7 cellular contexts compared by ENCODE assay signal in the genomic region with DNA sequence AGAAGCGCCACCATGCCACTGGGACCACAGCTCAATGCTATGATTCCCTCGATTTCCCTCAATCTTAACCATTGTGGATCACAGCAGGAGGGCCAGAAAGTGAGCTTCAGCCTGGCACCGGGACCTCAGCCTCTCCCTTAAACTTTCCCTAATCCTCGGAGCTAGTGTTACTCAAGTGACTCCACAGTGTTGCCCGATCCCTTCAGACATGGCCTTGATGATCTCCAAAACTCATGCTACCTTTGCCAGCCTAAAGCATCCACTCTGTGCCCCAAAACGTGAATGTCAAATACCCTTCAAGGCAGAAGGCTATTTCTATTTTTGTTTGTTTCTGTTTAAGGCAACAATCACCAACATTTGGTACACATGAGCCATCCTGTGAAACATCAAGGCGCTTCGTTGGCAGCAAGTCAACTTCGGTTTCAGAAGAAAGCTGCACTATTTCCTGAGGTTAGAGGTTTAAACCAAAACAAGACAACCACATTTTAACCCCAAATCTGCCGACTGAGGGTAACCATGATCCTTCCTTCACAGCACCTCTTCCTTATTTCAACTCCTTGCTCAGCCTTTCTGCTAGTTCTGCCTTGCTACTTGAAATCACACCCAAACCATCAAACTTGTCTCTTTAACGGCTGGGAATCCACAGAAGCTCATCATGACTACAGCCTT.
A peak's percentile ranks its signal among the peaks of the same experiment; 100 is the strongest.
DNase-seq lines count a peak whose midpoint lies in the region; ATAC-seq lines count a peak whose summit lies in the region.

No MANE protein-coding gene starts in this region.

- peak overlapping the region; percentile 50 for H3K4me3 Mint-ChIP-seq in activated T-cell treated with anti-CD3 and anti-CD28 coated beads, Interleukin-2, amount 50 U/mL, for 24 hours

- DNase-seq in activated T-cell treated with anti-CD3 and anti-CD28 coated beads, Interleukin-2, amount 50 U/mL, for 24 hours: peak; percentile 62
- DNase-seq in pons (ENCODE audit: low spot score) (peak; percentile 81), occipital lobe (lab: John Stamatoyannopoulos, UW) (no peak), HT-29 (ENCODE audit: low spot score) (no peak), cerebellar cortex (ENCODE audit: low spot score) (no peak)

- H3K36me3 Mint-ChIP-seq in activated T-cell treated with anti-CD3 and anti-CD28 coated beads, Interleukin-2, amount 50 U/mL, for 24 hours (ENCODE audit: low read depth): peaks cover 100% of the 10 kb centered on the region

- peak; percentile 88 for ATAC-seq in GM21381 (IDR thresholded peaks at IDR 0.05; ENCODE audit: unreplicated experiment)
- peak; percentile 64 for ATAC-seq in HG03565 (IDR thresholded peaks at IDR 0.05; ENCODE audit: unreplicated experiment)

- no peaks in the 10 kb centered on the region for H3K27me3 Mint-ChIP-seq in activated T-cell treated with anti-CD3 and anti-CD28 coated beads, Interleukin-2, amount 50 U/mL, for 24 hours

- peaks cover 64% of the 10 kb centered on the region for H3K4me1 Mint-ChIP-seq in activated T-cell treated with anti-CD3 and anti-CD28 coated beads, Interleukin-2, amount 50 U/mL, for 24 hours (ENCODE audit: low read depth)

- H3K27ac Mint-ChIP-seq in activated T-cell treated with anti-CD3 and anti-CD28 coated beads, Interleukin-2, amount 50 U/mL, for 24 hours: peak overlapping the region; percentile 78

- peaks cover 2% of the 10 kb centered on the region for H3K9me3 Mint-ChIP-seq in activated T-cell treated with anti-CD3 and anti-CD28 coated beads, Interleukin-2, amount 50 U/mL, for 24 hours

Comparison
In these comparisons a context has a peak if more than half of its experiments do, and no peak if none do; other contexts are left out.
1. DNase-seq: peak in activated T-cell treated with anti-CD3 and anti-CD28 coated beads, Interleukin-2, amount 50 U/mL, for 24 hours (single experiment) and pons (single experiment); none in occipital lobe (single experiment), HT-29 (single experiment) and cerebellar cortex (single experiment).